ENCODE assay signal across 10 cellular contexts in the genomic region with DNA sequence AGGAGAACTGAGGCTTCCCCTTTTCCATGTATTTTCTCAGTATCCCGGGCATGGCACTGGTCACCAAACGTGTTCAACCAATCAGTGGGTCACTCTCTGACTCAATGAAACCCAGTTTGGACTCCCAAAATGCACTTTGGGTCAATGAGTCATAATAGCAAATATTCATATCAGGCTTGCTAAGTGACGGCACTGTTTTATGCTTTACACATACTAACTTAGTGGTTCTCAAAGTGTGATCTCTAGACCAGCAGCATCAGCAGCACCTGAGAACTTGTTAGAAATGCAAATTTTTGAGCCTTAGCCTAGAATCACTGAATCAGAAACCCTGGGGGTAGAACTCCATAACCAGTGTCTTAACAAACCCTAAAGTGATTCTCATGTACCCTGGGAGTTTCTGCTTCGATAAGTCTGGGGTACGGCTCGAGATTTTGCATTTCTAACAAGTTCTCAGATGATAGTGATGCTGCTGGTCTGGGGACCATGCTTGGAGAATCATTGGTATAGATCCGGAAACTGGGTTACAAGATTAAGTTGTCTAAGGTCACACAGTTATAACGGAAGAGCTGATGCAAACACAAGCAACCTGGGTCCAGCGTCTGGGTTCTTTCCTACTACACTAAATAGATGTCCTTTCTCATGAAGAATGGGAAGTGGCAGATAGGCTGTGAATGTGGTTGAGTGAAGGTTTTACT. TPM values are rescaled to one million over a fixed set of nuclear protein-coding genes. Genes with fewer than 3 reads are reported as not detected.
DNase-seq lines count a peak whose midpoint lies in the region; ATAC-seq and TF ChIP-seq lines count a peak whose summit lies in the region.
"Had no signal": no experiment of that assay in that cellular context is flagged by ENCODE, and none has a peak within 500 bp of the region (broad histone marks: within the 10 kb centered on the region; RNA-seq: fewer than 3 reads in every experiment).

No MANE protein-coding gene starts in this region.

- no peaks in the 10 kb centered on the region for H3K9me3 ChIP-seq in uterus
- H3K9me3 ChIP-seq in vagina = no peaks in the 10 kb centered on the region
- H3K9me3 ChIP-seq: pancreas had no signal

- intact Hi-C loops in activated B cell treated with CpG ODN at 0.5 μM for 24 hours (cut with micrococcal nuclease) = loop anchor here (1.0 to 2.0 kb wide), 10 partner anchors 15 to 279 kb away; no protein-coding TSS in a partner anchor
- intact Hi-C loops in uterus (cut with DNase I; ENCODE audit: low total_unique reads) = no loop called here
- intact Hi-C loops in vagina (cut with DNase I) = no loop called here

- peaks cover 80% of the 10 kb centered on the region for H3K4me1 Mint-ChIP-seq in activated B cell treated with CpG ODN at 0.5 μM for 24 hours

- DNase-seq in stimulated activated CD4-positive, alpha-beta T cell treated with anti-CD3 and anti-CD28 coated beads, Interleukin-4, amount 100 ng/mL, for 24 hours = peak; percentile 49
- no peak for DNase-seq in stimulated activated CD4-positive, alpha-beta T cell treated with anti-CD3 and anti-CD28 coated beads, Interleukin-2, amount 100 ng/mL, for 48 hours
- DNase-seq in activated B cell treated with CpG ODN at 0.5 μM for 24 hours (peak; percentile 38), uterus (no peak), vagina (ENCODE audit: extremely low spot score in 2 of 2) (no peak), NCI-H2171 (lab: John Stamatoyannopoulos, UW) (no peak), DMS53 treated with DMSO at 0.1 percent for 48 hours (lab: John Stamatoyannopoulos, UW; ENCODE audit: unreplicated experiment) (no peak)
- DNase-seq: NCI-H748 treated with DMSO at 0.1 percent for 48 hours, pancreas had no signal

- TF ChIP-seq CTCF in activated B cell treated with CpG ODN at 0.5 μM for 24 hours (IDR thresholded peaks at IDR 0.05) (no peak), uterus (IDR thresholded peaks at IDR 0.05) (no peak), vagina (IDR thresholded peaks at IDR 0.05) (no peak)

- no peak for TF ChIP-seq POLR2A in uterus (IDR thresholded peaks at IDR 0.05)
- TF ChIP-seq POLR2A in vagina (IDR thresholded peaks at IDR 0.05) = no peak

- H3K4me1 ChIP-seq in uterus = peaks cover 0 to 6% of the 10 kb centered on the region in 2 donors
- peaks cover 28% of the 10 kb centered on the region for H3K4me1 ChIP-seq in vagina
- H3K4me1 ChIP-seq: pancreas had no signal

- peak; percentile 57 for ATAC-seq in HG02970 (IDR thresholded peaks at IDR 0.05; ENCODE audit: low FRiP score, unreplicated experiment)
- ATAC-seq in activated B cell treated with CpG ODN at 0.5 μM for 24 hours (ENCODE audit: low read depth) = peak; percentile 53
- ATAC-seq: pancreas had no signal

- H3K27me3 ChIP-seq in uterus = no peaks in the 10 kb centered on the region
- no peaks in the 10 kb centered on the region for H3K27me3 ChIP-seq in vagina
- H3K27me3 ChIP-seq: pancreas had no signal

- H3K27ac Mint-ChIP-seq in activated B cell treated with CpG ODN at 0.5 μM for 24 hours = peak overlapping the region; percentile 98

- POLR2A ChIA-PET in activated B cell treated with CpG ODN at 0.5 μM for 24 hours (lab: Charles Lee) = interaction anchor here (0.6 to 6.5 kb wide), 24 partner anchors 8 to 292 kb away, joined by 3 to 146 read pairs (median 11); no protein-coding TSS in a partner anchor

- H3K36me3 ChIP-seq in uterus (no peaks in the 10 kb centered on the region), vagina (no peaks in the 10 kb centered on the region)
- H3K36me3 ChIP-seq: pancreas had no signal

- CTCF ChIA-PET in activated B cell treated with CpG ODN at 0.5 μM for 24 hours (lab: Charles Lee) = interaction anchor here (0.7 to 4.7 kb wide), 5 partner anchors 12 to 262 kb away, joined by 3 to 62 read pairs (median 21); no protein-coding TSS in a partner anchor

- peak overlapping the region; percentile 73 for H3K4me3 Mint-ChIP-seq in activated B cell treated with CpG ODN at 0.5 μM for 24 hours

- no peaks in the 10 kb centered on the region for H3K36me3 Mint-ChIP-seq in activated B cell treated with CpG ODN at 0.5 μM for 24 hours (ENCODE audit: low read depth)

- H3K4me3 ChIP-seq in uterus (no peak overlapping the region), vagina (no peak overlapping the region)
- H3K4me3 ChIP-seq: pancreas had no signal

- no peaks in the 10 kb centered on the region for H3K27me3 Mint-ChIP-seq in activated B cell treated with CpG ODN at 0.5 μM for 24 hours

- no peaks in the 10 kb centered on the region for H3K9me3 Mint-ChIP-seq in activated B cell treated with CpG ODN at 0.5 μM for 24 hours

- H3K27ac ChIP-seq in uterus (peak overlapping the region; percentile 58 to 91), vagina (no peak overlapping the region)
- H3K27ac ChIP-seq: pancreas had no signal

RNA-seq across cellular contexts. Expression of gene ETS1, which starts 35.6 kb away (rescaled TPM):
- total RNA-seq in activated B cell treated with CpG ODN at 0.5 μM for 24 hours (286 and 301 TPM in 2 replicates), uterus (10 to 100 TPM; 24.1 to 80.9 (median 58.3) TPM), vagina (51.6 TPM)

Comparison
In these comparisons a context has a peak if more than half of its experiments do, and no peak if none do; other contexts are left out.
1. DNase-seq: peak in stimulated activated CD4-positive, alpha-beta T cell treated with anti-CD3 and anti-CD28 coated beads, Interleukin-4, amount 100 ng/mL, for 24 hours (single experiment) and activated B cell treated with CpG ODN at 0.5 μM for 24 hours (single experiment); none in stimulated activated CD4-positive, alpha-beta T cell treated with anti-CD3 and anti-CD28 coated beads, Interleukin-2, amount 100 ng/mL, for 48 hours (0 of 2), uterus (0 of 2), vagina (0 of 2), NCI-H2171 (single experiment) and DMS53 treated with DMSO at 0.1 percent for 48 hours (single experiment).